ENCODE assay signal across 1 cellular context in genomic region chr16:27328937-27329336, GRCh38.
TF ChIP-seq lines count a peak whose summit lies in the region.

No MANE protein-coding gene starts in this region.

TF ChIP-seq in HepG2, 621 proteins besides CTCF, POLR2A, EP300 and RAD21:
- TF ChIP-seq MYPOP (CRISPR knock-in tag; IDR thresholded peaks at IDR 0.05) (no peak), ZNF230 (CRISPR knock-in tag; IDR thresholded peaks at IDR 0.05) (no peak), ZSCAN31 (CRISPR knock-in tag; IDR thresholded peaks at IDR 0.05; ENCODE audit: low read depth) (no peak), ZNF644 (CRISPR knock-in tag; IDR thresholded peaks at IDR 0.05; ENCODE audit: low read depth) (no peak)
